ENCODE assay signal across 13 cellular contexts in genomic region chr7:64558781-64559180, GRCh38. TPM values are rescaled to one million over a fixed set of nuclear protein-coding genes. Genes with fewer than 3 reads are reported as not detected.
DNase-seq lines count a peak whose midpoint lies in the region; ATAC-seq and TF ChIP-seq lines count a peak whose summit lies in the region.
"Had no signal": no experiment of that assay in that cellular context is flagged by ENCODE, and none has a peak within 500 bp of the region (broad histone marks: within the 10 kb centered on the region; RNA-seq: fewer than 3 reads in every experiment).

No MANE protein-coding gene starts in this region.

- H3K36me3 ChIP-seq in GM23248 (ENCODE audit: low read depth), result no peaks in the 10 kb centered on the region
- H3K36me3 ChIP-seq in SU-DHL-6 (ENCODE audit: low read length), result peaks cover 22% of the 10 kb centered on the region
- peaks cover 0 to 38% (median 8%) of the 10 kb centered on the region in 6 donors for H3K36me3 ChIP-seq in spleen
- H3K36me3 ChIP-seq: ovary had no signal

- peak; percentile 46 for DNase-seq in GM23248
- peak; percentile 33 for DNase-seq in fibroblast of mammary gland (ENCODE audit: low read depth)
- DNase-seq in spleen, result no peak
- no peak for DNase-seq in mesenteric fat pad (ENCODE audit: low spot score)
- DNase-seq in G401 (ENCODE audit: low spot score), result no peak
- DNase-seq: CD8-positive, alpha-beta memory T cell; kidney had no signal

- H3K27me3 ChIP-seq in GM23248 (replicated peaks; ENCODE audit: insufficient read depth) (no peaks in the 10 kb centered on the region), SU-DHL-6 (ENCODE audit: low read length) (no peaks in the 10 kb centered on the region), spleen (replicated peaks in 1 of 7) (no peaks in the 10 kb centered on the region)
- H3K27me3 ChIP-seq: ovary, suprapubic skin had no signal

- H3K4me2 ChIP-seq in GM23248 (ENCODE audit: unreplicated experiment) (peak overlapping the region; percentile 80), SU-DHL-6 (ENCODE audit: low read depth, low read length, poor library complexity, severe bottlenecking) (peak overlapping the region; percentile 86)
- H3K4me2 ChIP-seq: KMS-11 had no signal

- H4K20me1 ChIP-seq in GM23248 (ENCODE audit: insufficient read depth), result no peaks in the 10 kb centered on the region
- no peaks in the 10 kb centered on the region for H4K20me1 ChIP-seq in SU-DHL-6 (ENCODE audit: low read depth, low read length)

- no peaks in the 10 kb centered on the region for H3K9me2 ChIP-seq in GM23248 (ENCODE audit: insufficient read depth)
- no peaks in the 10 kb centered on the region for H3K9me2 ChIP-seq in SU-DHL-6 (replicated peaks; ENCODE audit: insufficient read depth, low read length)

- TF ChIP-seq CTCF in SU-DHL-6 (IDR thresholded peaks at IDR 0.05; ENCODE audit: insufficient read depth, low read length, poor library complexity, severe bottlenecking) (no peak), fibroblast of mammary gland (conservative IDR thresholded peaks at IDR 0.05; ENCODE audit: control insufficient read depth, insufficient read depth, low read depth, low read length) (no peak), spleen (IDR thresholded peaks at IDR 0.05 in 8 of 11, conservative IDR thresholded peaks at IDR 0.05 in 3 of 11) (no peak)

- ATAC-seq in HG02642 (IDR thresholded peaks at IDR 0.05; ENCODE audit: poor library complexity, unreplicated experiment) (no peak), GM21515 (IDR thresholded peaks at IDR 0.05; ENCODE audit: unreplicated experiment) (no peak)

- intact Hi-C loops in spleen (cut with DNase I; ENCODE audit: low total_unique reads), result loop anchor here (5.0 kb wide), 1 partner anchor 236 kb away; no protein-coding TSS in a partner anchor

- H3K4me3 ChIP-seq in GM23248 (peak overlapping the region; percentile 26; the same call in 1 of the 2 replicates), SU-DHL-6 (ENCODE audit: insufficient read depth, low read length, poor library complexity, severe bottlenecking) (peak overlapping the region; percentile 35), fibroblast of mammary gland (ENCODE audit: control insufficient read depth, low read depth, low read length) (no peak overlapping the region), spleen (no peak overlapping the region)
- H3K4me3 ChIP-seq: ovary, suprapubic skin had no signal

- peak overlapping the region; percentile 77 for H2AFZ ChIP-seq in GM23248
- H2AFZ ChIP-seq in SU-DHL-6 (ENCODE audit: low read depth, low read length, severe bottlenecking), result no peak overlapping the region

- 12 to 30% methylated on average over 3 to 4 of the region's 4 CpGs for WGBS in GM23248 (ENCODE audit: low coverage in 1 of 2, low lambda C conversion rate in 2 of 2, missing lambda C conversion rate in 2 of 2), 2 experiments
- WGBS in spleen, 5 donors, result 61 to 85% (median 80%) methylated on average over 4 of the region's 4 CpGs

- in situ Hi-C loops in GM23248 (cut with MboI) (no loop called here), G401 (cut with HindIII; ENCODE audit: low sequenced_read_pairs) (no loop called here)

- H3F3A ChIP-seq in GM23248 (ENCODE audit: insufficient read depth), result no peaks in the 10 kb centered on the region
- peaks cover 49% of the 10 kb centered on the region for H3F3A ChIP-seq in SU-DHL-6 (ENCODE audit: insufficient read depth)

- H3K9ac ChIP-seq in GM23248 (peak overlapping the region; percentile 67), SU-DHL-6 (ENCODE audit: low read length) (peak overlapping the region; percentile 31)
- H3K9ac ChIP-seq: KMS-11 had no signal

- H3K27ac ChIP-seq in GM23248 (peak overlapping the region; percentile 69), SU-DHL-6 (ENCODE audit: low read depth, low read length) (peak overlapping the region; percentile 93), spleen (peak overlapping the region in 6 of 8 donors; percentile 33 to 68 (median 55))
- H3K27ac ChIP-seq: KMS-11, suprapubic skin had no signal

- peaks cover 23% of the 10 kb centered on the region for H3K4me1 ChIP-seq in GM23248 (ENCODE audit: insufficient read depth)
- H3K4me1 ChIP-seq in spleen, result peaks cover 2 to 55% (median 45%) of the 10 kb centered on the region in 6 donors

- TF ChIP-seq POLR2A in spleen (IDR thresholded peaks at IDR 0.05), result no peak

- H3K9me3 ChIP-seq in GM23248 (ENCODE audit: low read depth) (no peaks in the 10 kb centered on the region), SU-DHL-6 (ENCODE audit: insufficient read depth, low read length) (no peaks in the 10 kb centered on the region), spleen (peaks cover 0 to 51% (median 33%) of the 10 kb centered on the region in 8 donors)
- H3K9me3 ChIP-seq: ovary, suprapubic skin had no signal

- H3K79me2 ChIP-seq in GM23248 (ENCODE audit: insufficient read depth) (peaks cover 78% of the 10 kb centered on the region), SU-DHL-6 (ENCODE audit: insufficient read depth, low read length) (peaks cover 87% of the 10 kb centered on the region)

RNA-seq across cellular contexts. Expression of gene ZNF680, which starts 4.1 kb away (rescaled TPM):
- total RNA-seq in GM23248 (2014; rRNA removed; shearing (Covaris generic)), result 6.6 and 8.7 TPM in 2 replicates
- polyA plus RNA-seq in GM23248 (2016; fragmentation: Nextera tagmentation; extraction: Ambion mirVana) (3.6 and 5.0 TPM in 2 replicates), spleen (1 to 10 TPM; 5.0 to 7.9 (median 6.3) TPM)
- total RNA-seq in spleen (10 to 100 TPM; 19.4 to 47.8 (median 25.7) TPM), mesenteric fat pad (10.3 TPM)
- 9.4 and 18.4 TPM in 2 replicates for total RNA-seq in G401 (2014; rRNA removed; shearing (Covaris generic))

Comparison
In these comparisons a context has a peak if more than half of its experiments do, and no peak if none do; other contexts are left out.
1. DNase-seq: peak in GM23248 (single experiment) and fibroblast of mammary gland (single experiment); none in spleen (single experiment), mesenteric fat pad (single experiment) and G401 (single experiment).
2. H3K4me3 ChIP-seq: peak in GM23248 (single experiment) and SU-DHL-6 (single experiment); none in fibroblast of mammary gland (single experiment) and spleen (0 of 8).
3. Peak in every context shown above with its lines, with median percentiles within 50 percentile points of each other: H3K27ac ChIP-seq.